In the genomic region with DNA sequence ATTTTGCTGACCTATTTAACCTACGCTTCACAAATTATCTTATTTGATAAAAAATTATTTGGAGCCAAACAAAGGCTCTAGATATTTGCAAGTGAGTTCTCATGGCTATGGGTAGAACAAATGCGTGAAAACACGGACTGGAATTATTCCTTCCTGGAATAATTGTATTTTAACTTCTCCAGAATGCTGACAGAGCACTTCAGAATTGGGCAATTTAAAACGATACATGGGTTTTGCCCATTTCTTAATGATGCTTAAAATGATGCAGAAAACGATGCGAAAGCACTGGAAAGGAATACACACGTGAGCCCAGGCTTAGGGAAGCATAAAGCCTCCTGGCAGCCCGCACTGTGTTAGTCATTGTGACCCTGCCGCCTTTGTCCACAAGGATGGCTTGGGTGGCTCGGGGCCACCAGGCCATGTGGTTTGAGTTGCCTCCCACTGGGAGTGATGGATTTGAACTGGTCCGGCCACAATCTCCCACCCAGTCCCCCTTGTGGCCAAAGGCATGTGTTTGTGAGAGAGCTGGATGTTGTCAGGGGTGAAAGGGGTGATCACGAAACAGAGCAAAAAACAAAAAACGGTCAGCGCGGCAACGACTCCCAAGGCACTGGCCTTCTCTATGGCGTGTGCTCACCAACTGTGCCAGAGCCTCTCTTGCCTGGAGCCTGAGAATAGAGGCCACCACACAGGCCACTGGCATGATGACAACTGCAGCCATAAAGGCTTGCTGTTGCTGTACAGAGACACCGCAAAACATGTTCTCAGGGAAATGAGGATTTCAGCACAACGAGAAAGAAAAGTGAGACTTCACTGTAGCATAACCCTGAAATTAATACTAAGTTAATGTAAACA, we compare ENCODE assay signal across 11 cellular contexts.
A peak's percentile ranks its signal among the peaks of the same experiment; 100 is the strongest.
DNase-seq lines count a peak whose midpoint lies in the region; ATAC-seq and TF ChIP-seq lines count a peak whose summit lies in the region.
"Had no signal": no experiment of that assay in that cellular context is flagged by ENCODE, and none has a peak within 500 bp of the region (broad histone marks: within the 10 kb centered on the region; RNA-seq: fewer than 3 reads in every experiment).

No MANE protein-coding gene starts in this region.

- H3K4me3 ChIP-seq in BE2C (ENCODE audit: low read depth, low read length) (no peak overlapping the region), esophagus squamous epithelium (no peak overlapping the region)
- H3K4me3 ChIP-seq: hepatocyte had no signal

- peak; percentile 23 for DNase-seq in BE2C
- peak; percentile 32 for DNase-seq in left cardiac atrium
- peak; percentile 92 for DNase-seq in posterior vena cava (ENCODE audit: low spot score)
- no peak for DNase-seq in stimulated activated CD4-positive, alpha-beta T cell treated with anti-CD3 and anti-CD28 coated beads, Interleukin-2, amount 100 ng/mL, for 24 hours
- DNase-seq in activated CD4-positive, alpha-beta T cell treated with anti-CD3 and anti-CD28 coated beads for 48 hours, result no peak
- no peak for DNase-seq in GDM1 (lab: John Stamatoyannopoulos, UW)
- DNase-seq in esophagus squamous epithelium (lab: John Stamatoyannopoulos, UW), result no peak
- DNase-seq: DMS53, NCI-H345 had no signal

- H3K9me3 ChIP-seq in BE2C, result no peaks in the 10 kb centered on the region
- no peaks in the 10 kb centered on the region for H3K9me3 ChIP-seq in esophagus squamous epithelium

- H3K4me1 ChIP-seq in BE2C, result no peaks in the 10 kb centered on the region
- peaks cover 0 to 9% (median 0%) of the 10 kb centered on the region in 3 donors for H3K4me1 ChIP-seq in esophagus squamous epithelium

- intact Hi-C loops in left cardiac atrium (cut with DNase I), result no loop called here
- intact Hi-C loops in posterior vena cava (cut with DNase I), result no loop called here
- intact Hi-C loops in esophagus squamous epithelium (cut with DNase I), result no loop called here

- TF ChIP-seq CTCF in BE2C (IDR thresholded peaks at IDR 0.05; ENCODE audit: low read depth, low read length) (peak; percentile 30; the same call in 1 of the 2 replicates), VCaP (conservative IDR thresholded peaks at IDR 0.05) (0 out of 2 replicates have a peak, but pooled peaks have one; percentile 7), esophagus squamous epithelium (IDR thresholded peaks at IDR 0.05) (no peak)

- 68 to 76% methylated on average over 17 to 19 of the region's 19 CpGs for WGBS in esophagus squamous epithelium, 2 donors

- no peaks in the 10 kb centered on the region for H3K36me3 ChIP-seq in BE2C
- no peaks in the 10 kb centered on the region for H3K36me3 ChIP-seq in esophagus squamous epithelium

- peak; percentile 75 to 81 for ATAC-seq in left cardiac atrium

- no peak for TF ChIP-seq POLR2A in esophagus squamous epithelium (IDR thresholded peaks at IDR 0.05)

- H3K27ac ChIP-seq in VCaP, result no peak overlapping the region
- H3K27ac ChIP-seq in esophagus squamous epithelium, result no peak overlapping the region
- H3K27ac ChIP-seq: hepatocyte had no signal

- H3K27me3 ChIP-seq in BE2C (peaks cover 3% of the 10 kb centered on the region; the same call in 1 of the 2 replicates), esophagus squamous epithelium (no peaks in the 10 kb centered on the region)

Comparison
In these comparisons a context has a peak if more than half of its experiments do, and no peak if none do; other contexts are left out.
1. DNase-seq: peak in BE2C (single experiment), left cardiac atrium (single experiment) and posterior vena cava (single experiment); none in stimulated activated CD4-positive, alpha-beta T cell treated with anti-CD3 and anti-CD28 coated beads, Interleukin-2, amount 100 ng/mL, for 24 hours (0 of 2), activated CD4-positive, alpha-beta T cell treated with anti-CD3 and anti-CD28 coated beads for 48 hours (single experiment), GDM1 (single experiment) and esophagus squamous epithelium (single experiment).
2. CTCF ChIP-seq: peak in BE2C (single experiment) and VCaP (single experiment); none in esophagus squamous epithelium (0 of 6).